29 cellular contexts compared by ENCODE assay signal in the genomic region with DNA sequence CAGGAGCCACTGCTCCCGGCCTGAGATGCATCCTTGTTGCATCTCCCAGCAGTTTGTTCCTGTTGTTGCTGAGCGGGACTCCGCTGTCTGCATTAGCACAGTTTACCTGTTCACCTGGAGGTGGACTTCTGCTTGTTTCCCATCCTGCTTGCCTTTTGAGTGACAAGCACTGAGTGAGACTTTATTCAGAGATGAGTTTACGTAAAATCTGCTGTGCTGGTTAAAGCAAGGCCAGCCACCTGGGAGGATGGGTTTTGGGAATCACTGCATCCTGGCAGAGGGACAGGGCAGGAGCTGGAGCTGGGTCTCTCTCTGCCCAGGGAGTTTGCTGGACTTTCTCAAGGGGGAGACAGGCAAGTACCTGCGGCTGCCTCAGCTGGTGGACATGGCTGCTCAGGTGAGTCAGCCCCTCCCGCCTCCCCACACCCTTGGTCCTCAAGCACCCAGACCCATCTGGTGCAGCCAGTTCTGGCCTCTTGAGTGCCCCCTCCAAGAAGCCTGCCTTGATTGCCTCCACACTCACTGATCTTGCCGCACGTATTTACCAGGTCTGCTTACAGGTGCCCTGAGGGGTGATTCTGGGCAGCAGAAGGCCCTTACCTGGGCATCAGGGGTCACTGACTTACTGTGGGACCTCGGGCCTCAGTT.
"Had no signal": no experiment of that assay in that cellular context is flagged by ENCODE, and none has a peak within 500 bp of the region (broad histone marks: within the 10 kb centered on the region; RNA-seq: fewer than 3 reads in every experiment).

No MANE protein-coding gene starts in this region.

- H3K27me3 ChIP-seq: brain microvascular endothelial cell, dorsolateral prefrontal cortex had no signal

- H3K27ac ChIP-seq: brain microvascular endothelial cell, coronary artery, dorsolateral prefrontal cortex had no signal

- FAIRE-seq: astrocyte, bronchial epithelial cell, frontal cortex had no signal

- DNase-seq: activated CD4-positive, alpha-beta memory T cell treated with anti-CD3 and anti-CD28 coated beads, Interleukin-2, amount 10 ng/mL, durations not matched to agents 7 days and 5 days; activated CD4-positive, alpha-beta T cell treated with anti-CD3 and anti-CD28 coated beads for 1 hour; activated CD4-positive, alpha-beta T cell treated with anti-CD3 and anti-CD28 coated beads for 4 hours; activated CD4-positive, alpha-beta T cell treated with anti-CD3 and anti-CD28 coated beads, Interleukin-2, amount 10 ng/mL, durations not matched to agents 7 days and 5 days; activated CD4-positive, alpha-beta T cell treated with anti-CD3 and anti-CD28 coated beads, Interleukin-2, amount 50 U/mL, for 4 hours; activated CD8-positive, alpha-beta memory T cell treated with anti-CD3 and anti-CD28 coated beads, Interleukin-2, amount 50 U/mL, for 48 hours; activated gamma-delta T cell; activated naive CD4-positive, alpha-beta T cell; activated naive CD4-positive, alpha-beta T cell treated with anti-CD3 and anti-CD28 coated beads, Interleukin-2, amount 10 ng/mL, durations not matched to agents 7 days and 5 days; activated T-cell treated with anti-CD3 and anti-CD28 coated beads for 4 hours; activated T-cell treated with anti-CD3 and anti-CD28 coated beads, Interleukin-2, amount 50 U/mL, for 24 hours; activated T-cell treated with anti-CD3 and anti-CD28 coated beads, Interleukin-2, amount 50 U/mL, for 72 hours; amniotic stem cell; anterior cingulate cortex; brain microvascular endothelial cell; dorsolateral prefrontal cortex; effector memory CD4-positive, alpha-beta T cell; endodermal cell; foreskin fibroblast; head of caudate nucleus; T-helper 2 cell had no signal

- H3K4me3 Mint-ChIP-seq: activated CD4-positive, alpha-beta memory T cell treated with anti-CD3 and anti-CD28 coated beads, Interleukin-2, amount 10 ng/mL, durations not matched to agents 7 days and 5 days; activated CD4-positive, alpha-beta T cell treated with anti-CD3 and anti-CD28 coated beads, Interleukin-2, amount 10 ng/mL, durations not matched to agents 7 days and 5 days; activated naive CD4-positive, alpha-beta T cell treated with anti-CD3 and anti-CD28 coated beads, Interleukin-2, amount 10 ng/mL, durations not matched to agents 7 days and 5 days; activated naive CD8-positive, alpha-beta T cell; activated T-cell treated with anti-CD3 and anti-CD28 coated beads, Interleukin-2, amount 50 U/mL, for 24 hours; activated T-cell treated with anti-CD3 and anti-CD28 coated beads, Interleukin-2, amount 50 U/mL, for 72 hours; central memory CD8-positive, alpha-beta T cell; dendritic cell treated with granulocyte-macrophage colony-stimulating factor and Interleukin-4, amounts not matched to agents 40 ng/mL and 50 ng/mL, for 4 days; endodermal cell had no signal

- ATAC-seq: activated T-cell treated with anti-CD3 and anti-CD28 coated beads, Interleukin-2, amount 50 U/mL, for 72 hours; esophagus mucosa had no signal

- H3K36me3 Mint-ChIP-seq: activated naive CD4-positive, alpha-beta T cell treated with anti-CD3 and anti-CD28 coated beads, Interleukin-2, amount 10 ng/mL, durations not matched to agents 7 days and 5 days; activated naive CD8-positive, alpha-beta T cell had no signal

- H3K4me3 ChIP-seq: coronary artery, dorsolateral prefrontal cortex had no signal

- H3K9me3 Mint-ChIP-seq: activated CD4-positive, alpha-beta memory T cell treated with anti-CD3 and anti-CD28 coated beads, Interleukin-2, amount 10 ng/mL, durations not matched to agents 7 days and 5 days; activated CD4-positive, alpha-beta T cell treated with anti-CD3 and anti-CD28 coated beads, Interleukin-2, amount 10 ng/mL, durations not matched to agents 7 days and 5 days; activated naive CD4-positive, alpha-beta T cell treated with anti-CD3 and anti-CD28 coated beads, Interleukin-2, amount 10 ng/mL, durations not matched to agents 7 days and 5 days; activated T-cell treated with anti-CD3 and anti-CD28 coated beads, Interleukin-2, amount 50 U/mL, for 24 hours; activated T-cell treated with anti-CD3 and anti-CD28 coated beads, Interleukin-2, amount 50 U/mL, for 72 hours; central memory CD8-positive, alpha-beta T cell; dendritic cell treated with granulocyte-macrophage colony-stimulating factor and Interleukin-4, amounts not matched to agents 40 ng/mL and 50 ng/mL, for 4 days; endodermal cell had no signal

- H3K27ac Mint-ChIP-seq: activated CD4-positive, alpha-beta memory T cell treated with anti-CD3 and anti-CD28 coated beads, Interleukin-2, amount 10 ng/mL, durations not matched to agents 7 days and 5 days; activated CD4-positive, alpha-beta T cell treated with anti-CD3 and anti-CD28 coated beads, Interleukin-2, amount 10 ng/mL, durations not matched to agents 7 days and 5 days; activated naive CD4-positive, alpha-beta T cell treated with anti-CD3 and anti-CD28 coated beads, Interleukin-2, amount 10 ng/mL, durations not matched to agents 7 days and 5 days; activated naive CD8-positive, alpha-beta T cell; activated T-cell treated with anti-CD3 and anti-CD28 coated beads, Interleukin-2, amount 50 U/mL, for 24 hours; activated T-cell treated with anti-CD3 and anti-CD28 coated beads, Interleukin-2, amount 50 U/mL, for 72 hours; dendritic cell treated with granulocyte-macrophage colony-stimulating factor and Interleukin-4, amounts not matched to agents 40 ng/mL and 50 ng/mL, for 4 days; endodermal cell had no signal
